ENCODE assay signal across 1 cellular context in the genomic region with DNA sequence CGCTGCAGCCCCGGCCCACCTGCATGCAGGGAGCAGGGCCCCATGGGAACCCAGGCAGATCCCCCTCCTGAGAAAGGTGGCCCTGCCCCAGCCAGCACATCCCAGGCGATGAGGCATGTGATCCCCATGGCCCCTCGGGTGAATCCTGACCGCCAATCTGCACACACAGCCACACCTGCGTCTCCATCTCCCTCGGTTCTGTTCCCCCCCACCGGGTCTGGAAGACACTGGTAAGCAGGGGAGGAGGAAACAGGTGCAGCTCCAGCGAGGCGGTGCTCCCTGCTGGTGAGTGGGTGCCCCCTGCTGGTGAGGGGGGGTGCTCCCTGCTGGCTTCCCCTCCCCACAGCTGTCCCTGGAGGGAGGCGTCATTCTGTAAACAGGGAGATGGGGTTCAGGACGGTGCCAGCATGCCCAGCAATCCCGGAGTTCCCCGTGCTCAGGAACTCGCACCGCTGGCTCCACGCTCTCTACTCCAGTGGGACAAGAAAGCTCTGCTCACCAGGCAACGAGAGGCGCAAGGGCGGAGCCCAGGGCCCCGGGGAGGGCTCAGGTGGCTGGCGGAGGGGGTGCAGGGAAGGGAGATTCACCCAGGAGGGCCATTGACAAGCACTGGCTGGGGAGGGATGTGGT.
TF ChIP-seq lines count a peak whose summit lies in the region.

No MANE protein-coding gene starts in this region.

TF ChIP-seq in HepG2, 621 proteins besides CTCF, POLR2A, EP300 and RAD21 (continued from another document and continues in another):
- TF ChIP-seq UBTF (CRISPR knock-in tag; IDR thresholded peaks at IDR 0.05): peak; percentile 40; the same call in 1 of the 2 replicates
- no peak for TF ChIP-seq MATR3 (CRISPR knock-in tag; IDR thresholded peaks at IDR 0.05)
- TF ChIP-seq ESRRA (CRISPR knock-in tag; IDR thresholded peaks at IDR 0.05; ENCODE audit: low read depth): 0 out of 2 replicates have a peak, but pooled peaks have one; percentile 32
- no peak for TF ChIP-seq ZMYM3 (CRISPR knock-in tag; IDR thresholded peaks at IDR 0.05)
- TF ChIP-seq ZC3H13 (CRISPR knock-in tag; IDR thresholded peaks at IDR 0.05): no peak
- peak; percentile 56; the same call in 1 of the 2 replicates for TF ChIP-seq SALL1 (CRISPR knock-in tag; IDR thresholded peaks at IDR 0.05)
- no peak for TF ChIP-seq ZNF468 (CRISPR knock-in tag; IDR thresholded peaks at IDR 0.05)
- no peak for TF ChIP-seq HOXA7 (CRISPR knock-in tag; IDR thresholded peaks at IDR 0.05)
- TF ChIP-seq HDAC1 (CRISPR knock-in tag; IDR thresholded peaks at IDR 0.05): 0 out of 2 replicates have a peak, but pooled peaks have one; percentile 34
- no peak for TF ChIP-seq SMAD3 (CRISPR knock-in tag; IDR thresholded peaks at IDR 0.05)
- no peak for TF ChIP-seq FOXK2 (IDR thresholded peaks at IDR 0.05)
- 0 out of 3 replicates have a peak, but pooled peaks have one; percentile 23 for TF ChIP-seq MXI1 (IDR thresholded peaks at IDR 0.05; ENCODE audit: borderline replicate concordance, low read depth, low read length)
- no peak for TF ChIP-seq TCF7 (IDR thresholded peaks at IDR 0.05; ENCODE audit: low read depth)
- TF ChIP-seq, protein P1, sequence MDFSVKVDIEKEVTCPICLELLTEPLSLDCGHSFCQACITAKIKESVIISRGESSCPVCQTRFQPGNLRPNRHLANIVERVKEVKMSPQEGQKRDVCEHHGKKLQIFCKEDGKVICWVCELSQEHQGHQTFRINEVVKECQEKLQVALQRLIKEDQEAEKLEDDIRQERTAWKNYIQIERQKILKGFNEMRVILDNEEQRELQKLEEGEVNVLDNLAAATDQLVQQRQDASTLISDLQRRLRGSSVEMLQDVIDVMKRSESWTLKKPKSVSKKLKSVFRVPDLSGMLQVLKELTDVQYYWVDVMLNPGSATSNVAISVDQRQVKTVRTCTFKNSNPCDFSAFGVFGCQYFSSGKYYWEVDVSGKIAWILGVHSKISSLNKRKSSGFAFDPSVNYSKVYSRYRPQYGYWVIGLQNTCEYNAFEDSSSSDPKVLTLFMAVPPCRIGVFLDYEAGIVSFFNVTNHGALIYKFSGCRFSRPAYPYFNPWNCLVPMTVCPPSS (IDR thresholded peaks at IDR 0.05): no peak
- TF ChIP-seq ZNF740 (CRISPR knock-in tag; IDR thresholded peaks at IDR 0.05): peak; percentile 95
- 0 out of 2 replicates have a peak, but pooled peaks have one; percentile 26 for TF ChIP-seq JUN (CRISPR knock-in tag; IDR thresholded peaks at IDR 0.05)
- TF ChIP-seq PAXIP1 (CRISPR knock-in tag; conservative IDR thresholded peaks at IDR 0.05): 0 out of 2 replicates have a peak, but pooled peaks have one; percentile 21
- 0 out of 2 replicates have a peak, but pooled peaks have one; percentile 5 for TF ChIP-seq PCBP1 (IDR thresholded peaks at IDR 0.05; ENCODE audit: borderline replicate concordance, low read depth, low read length)
- TF ChIP-seq ZNF557 (CRISPR knock-in tag; IDR thresholded peaks at IDR 0.05): no peak
- peak; percentile 90 for TF ChIP-seq STAG1 (CRISPR knock-in tag; IDR thresholded peaks at IDR 0.05)
- peak; percentile 55; the same call in 1 of the 2 replicates for TF ChIP-seq REPIN1 (CRISPR knock-in tag; IDR thresholded peaks at IDR 0.05; ENCODE audit: borderline replicate concordance, low read depth)
- TF ChIP-seq ZNF574 (CRISPR knock-in tag; IDR thresholded peaks at IDR 0.05): no peak
- TF ChIP-seq SIN3B (IDR thresholded peaks at IDR 0.05; ENCODE audit: low read length): no peak
- TF ChIP-seq, protein P2, sequence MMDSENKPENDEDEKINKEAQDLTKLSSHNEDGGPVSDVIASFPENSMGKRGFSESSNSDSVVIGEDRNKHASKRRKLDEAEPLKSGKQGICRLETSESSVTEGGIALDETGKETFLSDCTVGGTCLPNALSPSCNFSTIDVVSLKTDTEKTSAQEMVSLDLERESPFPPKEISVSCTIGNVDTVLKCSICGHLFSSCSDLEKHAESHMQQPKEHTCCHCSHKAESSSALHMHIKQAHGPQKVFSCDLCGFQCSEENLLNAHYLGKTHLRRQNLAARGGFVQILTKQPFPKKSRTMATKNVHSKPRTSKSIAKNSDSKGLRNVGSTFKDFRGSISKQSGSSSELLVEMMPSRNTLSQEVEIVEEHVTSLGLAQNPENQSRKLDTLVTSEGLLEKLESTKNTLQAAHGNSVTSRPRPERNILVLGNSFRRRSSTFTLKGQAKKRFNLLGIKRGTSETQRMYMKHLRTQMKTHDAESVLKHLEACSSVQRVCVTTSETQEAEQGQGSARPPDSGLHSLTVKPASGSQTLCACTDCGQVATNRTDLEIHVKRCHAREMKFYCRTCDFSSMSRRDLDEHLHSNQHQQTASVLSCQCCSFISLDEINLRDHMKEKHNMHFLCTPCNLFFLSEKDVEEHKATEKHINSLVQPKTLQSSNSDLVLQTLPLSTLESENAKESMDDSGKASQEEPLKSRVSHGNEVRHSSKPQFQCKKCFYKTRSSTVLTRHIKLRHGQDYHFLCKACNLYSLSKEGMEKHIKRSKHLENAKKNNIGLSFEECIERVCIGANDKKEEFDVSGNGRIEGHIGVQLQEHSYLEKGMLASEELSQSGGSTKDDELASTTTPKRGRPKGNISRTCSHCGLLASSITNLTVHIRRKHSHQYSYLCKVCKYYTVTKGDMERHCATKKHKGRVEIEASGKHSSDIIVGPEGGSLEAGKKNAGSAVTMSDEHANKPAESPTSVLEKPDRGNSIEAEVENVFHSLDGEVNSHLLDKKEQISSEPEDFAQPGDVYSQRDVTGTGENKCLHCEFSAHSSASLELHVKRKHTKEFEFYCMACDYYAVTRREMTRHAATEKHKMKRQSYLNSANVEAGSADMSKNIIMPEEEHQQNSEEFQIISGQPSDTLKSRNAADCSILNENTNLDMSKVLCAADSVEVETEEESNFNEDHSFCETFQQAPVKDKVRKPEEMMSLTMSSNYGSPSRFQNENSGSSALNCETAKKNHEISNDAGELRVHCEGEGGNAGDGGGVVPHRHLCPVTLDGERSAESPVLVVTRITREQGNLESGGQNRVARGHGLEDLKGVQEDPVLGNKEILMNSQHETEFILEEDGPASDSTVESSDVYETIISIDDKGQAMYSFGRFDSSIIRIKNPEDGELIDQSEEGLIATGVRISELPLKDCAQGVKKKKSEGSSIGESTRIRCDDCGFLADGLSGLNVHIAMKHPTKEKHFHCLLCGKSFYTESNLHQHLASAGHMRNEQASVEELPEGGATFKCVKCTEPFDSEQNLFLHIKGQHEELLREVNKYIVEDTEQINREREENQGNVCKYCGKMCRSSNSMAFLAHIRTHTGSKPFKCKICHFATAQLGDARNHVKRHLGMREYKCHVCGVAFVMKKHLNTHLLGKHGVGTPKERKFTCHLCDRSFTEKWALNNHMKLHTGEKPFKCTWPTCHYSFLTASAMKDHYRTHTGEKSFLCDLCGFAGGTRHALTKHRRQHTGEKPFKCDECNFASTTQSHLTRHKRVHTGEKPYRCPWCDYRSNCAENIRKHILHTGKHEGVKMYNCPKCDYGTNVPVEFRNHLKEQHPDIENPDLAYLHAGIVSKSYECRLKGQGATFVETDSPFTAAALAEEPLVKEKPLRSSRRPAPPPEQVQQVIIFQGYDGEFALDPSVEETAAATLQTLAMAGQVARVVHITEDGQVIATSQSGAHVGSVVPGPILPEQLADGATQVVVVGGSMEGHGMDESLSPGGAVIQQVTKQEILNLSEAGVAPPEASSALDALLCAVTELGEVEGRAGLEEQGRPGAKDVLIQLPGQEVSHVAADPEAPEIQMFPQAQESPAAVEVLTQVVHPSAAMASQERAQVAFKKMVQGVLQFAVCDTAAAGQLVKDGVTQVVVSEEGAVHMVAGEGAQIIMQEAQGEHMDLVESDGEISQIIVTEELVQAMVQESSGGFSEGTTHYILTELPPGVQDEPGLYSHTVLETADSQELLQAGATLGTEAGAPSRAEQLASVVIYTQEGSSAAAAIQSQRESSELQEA (CRISPR knock-in tag; IDR thresholded peaks at IDR 0.05; ENCODE audit: not compliant biosample characterization): no peak
- TF ChIP-seq, protein P3, sequence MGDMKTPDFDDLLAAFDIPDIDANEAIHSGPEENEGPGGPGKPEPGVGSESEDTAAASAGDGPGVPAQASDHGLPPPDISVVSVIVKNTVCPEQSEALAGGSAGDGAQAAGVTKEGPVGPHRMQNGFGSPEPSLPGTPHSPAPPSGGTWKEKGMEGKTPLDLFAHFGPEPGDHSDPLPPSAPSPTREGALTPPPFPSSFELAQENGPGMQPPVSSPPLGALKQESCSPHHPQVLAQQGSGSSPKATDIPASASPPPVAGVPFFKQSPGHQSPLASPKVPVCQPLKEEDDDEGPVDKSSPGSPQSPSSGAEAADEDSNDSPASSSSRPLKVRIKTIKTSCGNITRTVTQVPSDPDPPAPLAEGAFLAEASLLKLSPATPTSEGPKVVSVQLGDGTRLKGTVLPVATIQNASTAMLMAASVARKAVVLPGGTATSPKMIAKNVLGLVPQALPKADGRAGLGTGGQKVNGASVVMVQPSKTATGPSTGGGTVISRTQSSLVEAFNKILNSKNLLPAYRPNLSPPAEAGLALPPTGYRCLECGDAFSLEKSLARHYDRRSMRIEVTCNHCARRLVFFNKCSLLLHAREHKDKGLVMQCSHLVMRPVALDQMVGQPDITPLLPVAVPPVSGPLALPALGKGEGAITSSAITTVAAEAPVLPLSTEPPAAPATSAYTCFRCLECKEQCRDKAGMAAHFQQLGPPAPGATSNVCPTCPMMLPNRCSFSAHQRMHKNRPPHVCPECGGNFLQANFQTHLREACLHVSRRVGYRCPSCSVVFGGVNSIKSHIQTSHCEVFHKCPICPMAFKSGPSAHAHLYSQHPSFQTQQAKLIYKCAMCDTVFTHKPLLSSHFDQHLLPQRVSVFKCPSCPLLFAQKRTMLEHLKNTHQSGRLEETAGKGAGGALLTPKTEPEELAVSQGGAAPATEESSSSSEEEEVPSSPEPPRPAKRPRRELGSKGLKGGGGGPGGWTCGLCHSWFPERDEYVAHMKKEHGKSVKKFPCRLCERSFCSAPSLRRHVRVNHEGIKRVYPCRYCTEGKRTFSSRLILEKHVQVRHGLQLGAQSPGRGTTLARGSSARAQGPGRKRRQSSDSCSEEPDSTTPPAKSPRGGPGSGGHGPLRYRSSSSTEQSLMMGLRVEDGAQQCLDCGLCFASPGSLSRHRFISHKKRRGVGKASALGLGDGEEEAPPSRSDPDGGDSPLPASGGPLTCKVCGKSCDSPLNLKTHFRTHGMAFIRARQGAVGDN (CRISPR knock-in tag; IDR thresholded peaks at IDR 0.05): peak; percentile 74
- TF ChIP-seq PHF8 (CRISPR knock-in tag; IDR thresholded peaks at IDR 0.05): no peak
- no peak for TF ChIP-seq MLX (CRISPR knock-in tag; IDR thresholded peaks at IDR 0.05)
